Comparison of ENCODE assay signal across 14 cellular contexts in the genomic region with DNA sequence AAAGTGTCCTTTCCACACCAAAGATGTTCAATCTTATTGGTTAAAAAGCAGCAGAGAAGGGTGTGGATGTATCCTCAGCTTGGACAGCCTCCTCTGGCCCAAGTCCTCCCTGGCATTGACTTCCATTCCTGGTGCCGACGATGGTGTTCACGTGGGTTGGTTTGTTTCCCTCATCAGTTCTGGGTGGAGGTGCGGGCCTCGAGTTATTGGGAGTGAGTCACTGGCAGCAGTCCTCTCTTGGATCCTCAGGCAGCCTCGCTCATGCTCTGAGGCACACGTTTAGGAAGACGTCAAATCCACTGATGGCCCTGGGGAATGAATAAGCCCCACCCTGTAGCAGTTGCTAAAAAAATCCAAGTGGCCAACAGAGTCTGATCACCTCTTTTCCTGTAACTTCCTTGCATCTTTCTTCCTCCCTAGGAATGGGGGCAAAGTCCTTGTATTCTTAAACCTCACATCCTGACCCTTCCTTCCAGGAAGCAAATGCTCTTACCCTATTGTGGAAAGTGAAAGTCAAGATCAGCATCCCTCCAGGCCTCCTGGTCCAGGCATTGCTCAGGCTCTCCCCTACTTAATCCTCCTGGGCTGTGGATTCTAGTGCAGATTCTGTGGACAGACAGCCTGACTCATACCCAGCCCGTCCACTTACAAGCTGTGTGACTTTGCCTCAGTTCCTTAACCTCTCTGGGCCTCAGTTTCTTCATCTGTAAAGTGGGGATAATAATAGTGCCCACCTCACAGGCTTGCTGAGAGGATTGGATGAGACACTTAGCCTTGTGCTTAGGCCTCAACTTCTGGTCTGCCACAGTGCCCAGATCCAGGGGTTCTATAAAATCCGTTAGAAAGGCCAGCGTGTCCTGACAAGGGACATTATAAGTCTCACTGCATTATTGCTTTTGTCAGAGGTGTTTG.
DNase-seq lines count a peak whose midpoint lies in the region; TF ChIP-seq lines count a peak whose summit lies in the region.
"Had no signal": no experiment of that assay in that cellular context is flagged by ENCODE, and none has a peak within 500 bp of the region (broad histone marks: within the 10 kb centered on the region; RNA-seq: fewer than 3 reads in every experiment).

No MANE protein-coding gene starts in this region.

- H3K4me1 ChIP-seq in neural progenitor cell: peaks cover 12% of the 10 kb centered on the region
- no peaks in the 10 kb centered on the region for H3K4me1 ChIP-seq in MM.1S (ENCODE audit: low read length)

- H3K79me2 ChIP-seq in neural progenitor cell (ENCODE audit: low read depth) (no peaks in the 10 kb centered on the region), MM.1S (ENCODE audit: low read length) (no peaks in the 10 kb centered on the region)
- H3K79me2 ChIP-seq: hepatocyte had no signal

- peaks cover 5% of the 10 kb centered on the region for H3F3A ChIP-seq in neural progenitor cell (ENCODE audit: low read depth)
- H3F3A ChIP-seq in MM.1S (ENCODE audit: insufficient read depth, low read length): no peaks in the 10 kb centered on the region

- no peak for TF ChIP-seq CTCF in AG09319 (IDR thresholded peaks at IDR 0.05; ENCODE audit: low read depth, low read length)
- no peak for TF ChIP-seq CTCF in fibroblast of villous mesenchyme (IDR thresholded peaks at IDR 0.05; ENCODE audit: insufficient read depth, low read depth, low read length)
- TF ChIP-seq CTCF in neural progenitor cell (IDR thresholded peaks at IDR 0.05): no peak
- no peak for TF ChIP-seq CTCF in MM.1S (IDR thresholded peaks at IDR 0.05; ENCODE audit: low read length)

- H3K9me2 ChIP-seq in MM.1S (replicated peaks; ENCODE audit: insufficient read depth, low read length): no peaks in the 10 kb centered on the region

- peaks cover 12% of the 10 kb centered on the region for H3K27me3 Mint-ChIP-seq in neural progenitor cell (ENCODE audit: insufficient read depth, low read depth)

- H3K9ac ChIP-seq in neural progenitor cell (no peak overlapping the region), MM.1S (ENCODE audit: low read length) (no peak overlapping the region)

- H3K36me3 Mint-ChIP-seq in neural progenitor cell: no peaks in the 10 kb centered on the region

- no peaks in the 10 kb centered on the region for H3K9me3 ChIP-seq in neural progenitor cell (ENCODE audit: low read depth)
- H3K9me3 ChIP-seq in MM.1S (replicated peaks; ENCODE audit: insufficient read depth, low read length): no peaks in the 10 kb centered on the region

- H3K27me3 ChIP-seq in neural progenitor cell (peaks cover 34% of the 10 kb centered on the region), MM.1S (replicated peaks; ENCODE audit: insufficient read depth, low read length) (no peaks in the 10 kb centered on the region)
- H3K27me3 ChIP-seq: hepatocyte had no signal

- no peak overlapping the region for H3K4me3 ChIP-seq in fibroblast of villous mesenchyme (ENCODE audit: low read depth, low read length)
- H3K4me3 ChIP-seq in neural progenitor cell: no peak overlapping the region
- no peak overlapping the region for H3K4me3 ChIP-seq in MM.1S (ENCODE audit: low read length)
- H3K4me3 ChIP-seq: hepatocyte, PC-9 had no signal

- H3K27ac Mint-ChIP-seq in neural progenitor cell: peak overlapping the region; percentile 10

- no peak overlapping the region for H2AFZ ChIP-seq in neural progenitor cell (replicated peaks)
- H2AFZ ChIP-seq in MM.1S (ENCODE audit: low read length): no peak overlapping the region
- H2AFZ ChIP-seq: hepatocyte, PC-9 had no signal

- no peaks in the 10 kb centered on the region for H3K36me3 ChIP-seq in neural progenitor cell
- no peaks in the 10 kb centered on the region for H3K36me3 ChIP-seq in MM.1S (replicated peaks; ENCODE audit: insufficient read depth, low read length)

- H3K4me3 Mint-ChIP-seq in neural progenitor cell: no peak overlapping the region
- H3K4me3 Mint-ChIP-seq: neural crest cell had no signal

- DNase-seq in AG09319 (ENCODE audit: extremely low read depth, low read depth) (peak; percentile 51), NCI-H460 (ENCODE audit: extremely low read depth, low read depth) (peak; percentile 57), fibroblast of villous mesenchyme (ENCODE audit: low read depth) (peak; percentile 19), neural progenitor cell (ENCODE audit: low spot score) (no peak), iPS-NIHi11 (ENCODE audit: low spot score) (no peak), epidermal melanocyte (ENCODE audit: insufficient read length, low spot score) (no peak), MM.1S (no peak), cerebellum (ENCODE audit: low spot score) (no peak)
- DNase-seq: NCI-H2029; stimulated activated CD4-positive, alpha-beta T cell treated with anti-CD3 and anti-CD28 coated beads, Interleukin-4, amount 100 ng/mL, for 4 hours had no signal

- H4K20me1 ChIP-seq in neural progenitor cell (ENCODE audit: low read depth) (no peaks in the 10 kb centered on the region), MM.1S (ENCODE audit: insufficient read depth, low read length) (no peaks in the 10 kb centered on the region)

- H3K4me1 Mint-ChIP-seq in neural progenitor cell: peaks cover 25% of the 10 kb centered on the region

- no peak overlapping the region for H3K27ac ChIP-seq in neural progenitor cell
- no peak overlapping the region for H3K27ac ChIP-seq in MM.1S (ENCODE audit: low read length)
- H3K27ac ChIP-seq: C4-2B, hepatocyte, PC-9 had no signal

- peaks cover 2% of the 10 kb centered on the region for H3K9me3 Mint-ChIP-seq in neural progenitor cell
- H3K9me3 Mint-ChIP-seq: neural crest cell had no signal

- H3K4me2 ChIP-seq in neural progenitor cell: no peak overlapping the region
- no peak overlapping the region for H3K4me2 ChIP-seq in MM.1S (ENCODE audit: low read depth, low read length)
- H3K4me2 ChIP-seq: hepatocyte, PC-9 had no signal

Comparison
In these comparisons a context has a peak if more than half of its experiments do, and no peak if none do; other contexts are left out.
1. DNase-seq: peak in AG09319 (single experiment), NCI-H460 (single experiment) and fibroblast of villous mesenchyme (single experiment); none in neural progenitor cell (single experiment), iPS-NIHi11 (single experiment), epidermal melanocyte (single experiment), MM.1S (single experiment) and cerebellum (single experiment).